13 cellular contexts compared by ENCODE assay signal in the genomic region with DNA sequence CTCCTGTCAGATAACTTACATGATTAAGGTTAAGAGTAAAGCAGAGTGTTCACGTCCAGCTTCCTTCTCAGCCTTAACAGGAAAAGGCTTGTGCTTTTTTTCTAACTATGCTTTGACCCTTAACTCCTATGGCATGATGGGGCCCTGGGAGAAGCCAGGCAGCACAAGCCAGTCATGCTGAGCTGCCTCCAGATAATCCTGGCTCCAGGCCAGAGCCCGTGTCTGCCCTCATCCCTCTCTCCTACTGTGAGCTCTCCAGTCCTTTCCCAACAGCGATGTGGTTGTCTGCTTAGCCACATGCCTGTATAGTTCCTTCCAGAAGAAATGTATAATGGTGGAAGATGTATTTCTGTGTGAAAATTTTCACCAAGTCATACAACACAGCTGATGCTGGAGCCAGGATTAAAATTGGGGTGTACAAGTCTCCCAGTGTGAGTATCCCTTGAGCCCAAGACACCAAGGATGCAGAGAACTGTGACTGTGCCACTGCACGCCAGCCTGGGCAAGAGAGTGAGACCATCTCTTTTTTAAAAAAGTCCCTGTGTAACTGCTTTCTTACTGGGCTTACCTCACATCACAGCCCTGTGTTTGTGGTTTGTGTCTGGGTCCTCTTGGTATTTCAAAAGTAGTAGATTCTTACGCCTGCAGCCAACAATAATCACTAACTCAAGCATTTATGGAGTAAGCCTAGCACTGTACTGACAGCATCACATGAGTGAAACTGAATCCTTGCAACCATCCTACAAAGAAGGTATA. TPM values are rescaled to one million over a fixed set of nuclear protein-coding genes. Genes with fewer than 3 reads are reported as not detected.
DNase-seq lines count a peak whose midpoint lies in the region; ATAC-seq and TF ChIP-seq lines count a peak whose summit lies in the region.
"Had no signal": no experiment of that assay in that cellular context is flagged by ENCODE, and none has a peak within 500 bp of the region (broad histone marks: within the 10 kb centered on the region; RNA-seq: fewer than 3 reads in every experiment).

No MANE protein-coding gene starts in this region.

- peak overlapping the region; percentile 23 for H3K27ac Mint-ChIP-seq in activated CD4-positive, alpha-beta memory T cell treated with anti-CD3 and anti-CD28 coated beads, Interleukin-2, amount 10 ng/mL, durations not matched to agents 7 days and 5 days
- H3K27ac Mint-ChIP-seq in activated CD4-positive, alpha-beta memory T cell treated with anti-CD3 and anti-CD28 coated beads for 36 hours: no peak overlapping the region
- H3K27ac Mint-ChIP-seq: endodermal cell had no signal

- ATAC-seq in GM19395 (IDR thresholded peaks at IDR 0.05; ENCODE audit: unreplicated experiment): no peak
- ATAC-seq: T-helper 17 cell had no signal

- intact Hi-C loops in activated CD4-positive, alpha-beta memory T cell treated with anti-CD3 and anti-CD28 coated beads for 36 hours (cut with micrococcal nuclease): no loop called here
- intact Hi-C loops in testis (cut with DNase I; ENCODE audit: low total_unique reads): no loop called here
- intact Hi-C loops in breast epithelium (cut with DNase I; ENCODE audit: low total_unique reads): no loop called here

- peaks cover 57% of the 10 kb centered on the region for H3K36me3 Mint-ChIP-seq in activated CD4-positive, alpha-beta memory T cell treated with anti-CD3 and anti-CD28 coated beads, Interleukin-2, amount 10 ng/mL, durations not matched to agents 7 days and 5 days (ENCODE audit: low read depth)
- peaks cover 40% of the 10 kb centered on the region for H3K36me3 Mint-ChIP-seq in activated CD4-positive, alpha-beta memory T cell treated with anti-CD3 and anti-CD28 coated beads for 36 hours

- H3K9me3 Mint-ChIP-seq in activated CD4-positive, alpha-beta memory T cell treated with anti-CD3 and anti-CD28 coated beads, Interleukin-2, amount 10 ng/mL, durations not matched to agents 7 days and 5 days: no peaks in the 10 kb centered on the region
- no peaks in the 10 kb centered on the region for H3K9me3 Mint-ChIP-seq in activated CD4-positive, alpha-beta memory T cell treated with anti-CD3 and anti-CD28 coated beads for 36 hours
- H3K9me3 Mint-ChIP-seq: CD4-positive, CD25-positive, alpha-beta regulatory T cell; endodermal cell had no signal

- H3K4me1 Mint-ChIP-seq in activated CD4-positive, alpha-beta memory T cell treated with anti-CD3 and anti-CD28 coated beads, Interleukin-2, amount 10 ng/mL, durations not matched to agents 7 days and 5 days: no peaks in the 10 kb centered on the region
- peaks cover 2% of the 10 kb centered on the region for H3K4me1 Mint-ChIP-seq in activated CD4-positive, alpha-beta memory T cell treated with anti-CD3 and anti-CD28 coated beads for 36 hours (ENCODE audit: low read depth)
- H3K4me1 Mint-ChIP-seq: endodermal cell had no signal

- H3K27me3 ChIP-seq in testis (no peaks in the 10 kb centered on the region), breast epithelium (no peaks in the 10 kb centered on the region), WERI-Rb-1 (ENCODE audit: insufficient read depth, low read depth, severe bottlenecking) (no peaks in the 10 kb centered on the region)
- H3K27me3 ChIP-seq: vagina had no signal

- H3K4me3 ChIP-seq in testis: no peak overlapping the region
- H3K4me3 ChIP-seq in breast epithelium: no peak overlapping the region
- no peak overlapping the region for H3K4me3 ChIP-seq in WERI-Rb-1 (ENCODE audit: low read depth, low read length)
- H3K4me3 ChIP-seq: vagina had no signal

- H3K9me3 ChIP-seq in testis (no peaks in the 10 kb centered on the region), breast epithelium (no peaks in the 10 kb centered on the region), WERI-Rb-1 (ENCODE audit: severe bottlenecking) (no peaks in the 10 kb centered on the region)
- H3K9me3 ChIP-seq: vagina had no signal

- no peak overlapping the region for H3K4me3 Mint-ChIP-seq in activated CD4-positive, alpha-beta memory T cell treated with anti-CD3 and anti-CD28 coated beads, Interleukin-2, amount 10 ng/mL, durations not matched to agents 7 days and 5 days
- H3K4me3 Mint-ChIP-seq in activated CD4-positive, alpha-beta memory T cell treated with anti-CD3 and anti-CD28 coated beads for 36 hours: no peak overlapping the region
- H3K4me3 Mint-ChIP-seq: CD4-positive, CD25-positive, alpha-beta regulatory T cell; endodermal cell; T-helper 17 cell had no signal

- no peaks in the 10 kb centered on the region for H3K27me3 Mint-ChIP-seq in activated CD4-positive, alpha-beta memory T cell treated with anti-CD3 and anti-CD28 coated beads, Interleukin-2, amount 10 ng/mL, durations not matched to agents 7 days and 5 days
- H3K27me3 Mint-ChIP-seq in activated CD4-positive, alpha-beta memory T cell treated with anti-CD3 and anti-CD28 coated beads for 36 hours: no peaks in the 10 kb centered on the region
- H3K27me3 Mint-ChIP-seq: CD4-positive, CD25-positive, alpha-beta regulatory T cell; T-helper 17 cell had no signal

- no peak for DNase-seq in activated CD4-positive, alpha-beta memory T cell treated with anti-CD3 and anti-CD28 coated beads, Interleukin-2, amount 10 ng/mL, durations not matched to agents 7 days and 5 days
- no peak for DNase-seq in activated CD4-positive, alpha-beta memory T cell treated with anti-CD3 and anti-CD28 coated beads for 36 hours
- DNase-seq in astrocyte of the hippocampus (ENCODE audit: low read depth, low spot score) (peak; percentile 67), hypothalamus (lab: John Stamatoyannopoulos, UW) (peak in 27 of 51 donors; percentile 5 to 62 (median 23)), testis (peak; percentile 42), breast epithelium (ENCODE audit: low spot score in 2 of 2) (no peak), WERI-Rb-1 (no peak)
- DNase-seq: CD4-positive, CD25-positive, alpha-beta regulatory T cell; endodermal cell; T-helper 17 cell had no signal

- H3K27ac ChIP-seq in testis: no peak overlapping the region
- no peak overlapping the region for H3K27ac ChIP-seq in breast epithelium
- H3K27ac ChIP-seq in WERI-Rb-1: no peak overlapping the region
- H3K27ac ChIP-seq: vagina had no signal

- H3K4me1 ChIP-seq in testis (peaks cover 3% of the 10 kb centered on the region), breast epithelium (peaks cover 4 to 11% of the 10 kb centered on the region in 2 donors)

- CTCF ChIA-PET in activated CD4-positive, alpha-beta memory T cell treated with anti-CD3 and anti-CD28 coated beads, Interleukin-2, amount 10 ng/mL, durations not matched to agents 7 days and 5 days (lab: Charles Lee): no interaction called here
- CTCF ChIA-PET in activated CD4-positive, alpha-beta memory T cell treated with anti-CD3 and anti-CD28 coated beads for 36 hours (lab: Charles Lee): interaction anchor here (1.0 to 1.1 kb wide), 2 partner anchors 9 to 19 kb away, joined by 3 read pairs; no protein-coding TSS in a partner anchor

- TF ChIP-seq POLR2A in testis (IDR thresholded peaks at IDR 0.05): no peak
- TF ChIP-seq POLR2A in breast epithelium (IDR thresholded peaks at IDR 0.05): no peak

- TF ChIP-seq CTCF in testis (IDR thresholded peaks at IDR 0.05) (no peak), breast epithelium (IDR thresholded peaks at IDR 0.05) (no peak), WERI-Rb-1 (IDR thresholded peaks at IDR 0.05; ENCODE audit: low read depth, low read length) (no peak)

- 69% methylated on average over 5 of the region's 5 CpGs for WGBS in testis, 2 donors

- H3K36me3 ChIP-seq in testis (ENCODE audit: low read depth, missing control alignments) (no peaks in the 10 kb centered on the region), breast epithelium (peaks cover 5% of the 10 kb centered on the region), WERI-Rb-1 (peaks cover 61% of the 10 kb centered on the region)

- POLR2A ChIA-PET in activated CD4-positive, alpha-beta memory T cell treated with anti-CD3 and anti-CD28 coated beads, Interleukin-2, amount 10 ng/mL, durations not matched to agents 7 days and 5 days (lab: Charles Lee): interaction anchor here (0.9 to 1.1 kb wide), 2 partner anchors 8 kb away, joined by 5 read pairs; no protein-coding TSS in a partner anchor
- POLR2A ChIA-PET in activated CD4-positive, alpha-beta memory T cell treated with anti-CD3 and anti-CD28 coated beads for 36 hours (lab: Charles Lee): interaction anchor here (1.3 kb wide), 1 partner anchor 9 kb away, joined by 4 read pairs; no protein-coding TSS in a partner anchor

RNA-seq across cellular contexts. Expression of gene ITFG2, which starts 7.9 kb away (rescaled TPM):
- 10 to 100 TPM; 25.9 to 29.5 TPM for total RNA-seq in activated CD4-positive, alpha-beta memory T cell treated with anti-CD3 and anti-CD28 coated beads, Interleukin-2, amount 10 ng/mL, durations not matched to agents 7 days and 5 days
- total RNA-seq in activated CD4-positive, alpha-beta memory T cell treated with anti-CD3 and anti-CD28 coated beads for 36 hours: 10 to 100 TPM; 18.9 to 21.6 TPM
- total RNA-seq in testis (10 to 100 TPM; 54.1 to 69.4 TPM), breast epithelium (10 to 100 TPM; 22.2 to 48.9 (median 35.1) TPM)
- polyA plus RNA-seq in testis (ENCODE audit: insufficient read depth, low read depth, low replicate concordance): 32.6 TPM

RNA-seq across cellular contexts. Expression of gene FKBP4, which starts 9.8 kb away (rescaled TPM):
- total RNA-seq in activated CD4-positive, alpha-beta memory T cell treated with anti-CD3 and anti-CD28 coated beads, Interleukin-2, amount 10 ng/mL, durations not matched to agents 7 days and 5 days: 10 to 100 TPM; 62.6 to 70.7 TPM
- total RNA-seq in activated CD4-positive, alpha-beta memory T cell treated with anti-CD3 and anti-CD28 coated beads for 36 hours: 100 to 1,000 TPM; 144 to 153 TPM
- total RNA-seq in testis: 10 to 100 TPM; 64.2 to 74.9 TPM
- 154 TPM for polyA plus RNA-seq in testis (ENCODE audit: insufficient read depth, low read depth, low replicate concordance)
- 10 to 100 TPM; 30.4 to 70.8 (median 50.1) TPM for total RNA-seq in breast epithelium

RNA-seq across cellular contexts. Expression of gene NRIP2, which starts 30.3 kb away (rescaled TPM):
- not detected for total RNA-seq in activated CD4-positive, alpha-beta memory T cell treated with anti-CD3 and anti-CD28 coated beads, Interleukin-2, amount 10 ng/mL, durations not matched to agents 7 days and 5 days
- total RNA-seq in activated CD4-positive, alpha-beta memory T cell treated with anti-CD3 and anti-CD28 coated beads for 36 hours: not detected
- total RNA-seq in testis (10 to 100 TPM in 1 of 2 donors, 1 to 10 TPM in 1; 2.6 to 10.6 TPM), breast epithelium (1 to 10 TPM in 2 of 3 donors, under 1 TPM in 1; 0.16 to 1.6 (median 1.2) TPM)
- 2.8 TPM for polyA plus RNA-seq in testis (ENCODE audit: insufficient read depth, low read depth, low replicate concordance)
- total RNA-seq: CD4-positive, CD25-positive, alpha-beta regulatory T cell; endodermal cell; pulmonary artery endothelial cell; T-helper 17 cell had no signal

RNA-seq across cellular contexts. Expression of gene TEX52, which starts 52.3 kb away (rescaled TPM):
- total RNA-seq in activated CD4-positive, alpha-beta memory T cell treated with anti-CD3 and anti-CD28 coated beads, Interleukin-2, amount 10 ng/mL, durations not matched to agents 7 days and 5 days: under 1 TPM in 1 of 2 experiments, not detected in 1; 0.20 TPM
- under 1 TPM in 1 of 2 experiments, not detected in 1; 0.19 TPM for total RNA-seq in activated CD4-positive, alpha-beta memory T cell treated with anti-CD3 and anti-CD28 coated beads for 36 hours
- 1 to 10 TPM in 1 of 2 donors, under 1 TPM in 1; 0.81 to 4.7 TPM for total RNA-seq in testis
- polyA plus RNA-seq in testis (ENCODE audit: insufficient read depth, low read depth, low replicate concordance): 11.4 TPM
- not detected for total RNA-seq in breast epithelium
- total RNA-seq: CD4-positive, CD25-positive, alpha-beta regulatory T cell; pulmonary artery endothelial cell; T-helper 17 cell; vagina had no signal
- polyA plus RNA-seq: CD4-positive, CD25-positive, alpha-beta regulatory T cell had no signal

Comparison
In these comparisons a context has a peak if more than half of its experiments do, and no peak if none do; other contexts are left out.
1. DNase-seq: peak in astrocyte of the hippocampus (single experiment), hypothalamus (27 of 51) and testis (single experiment); none in activated CD4-positive, alpha-beta memory T cell treated with anti-CD3 and anti-CD28 coated beads, Interleukin-2, amount 10 ng/mL, durations not matched to agents 7 days and 5 days (single experiment), activated CD4-positive, alpha-beta memory T cell treated with anti-CD3 and anti-CD28 coated beads for 36 hours (single experiment), breast epithelium (0 of 2) and WERI-Rb-1 (single experiment).